In the genomic region with DNA sequence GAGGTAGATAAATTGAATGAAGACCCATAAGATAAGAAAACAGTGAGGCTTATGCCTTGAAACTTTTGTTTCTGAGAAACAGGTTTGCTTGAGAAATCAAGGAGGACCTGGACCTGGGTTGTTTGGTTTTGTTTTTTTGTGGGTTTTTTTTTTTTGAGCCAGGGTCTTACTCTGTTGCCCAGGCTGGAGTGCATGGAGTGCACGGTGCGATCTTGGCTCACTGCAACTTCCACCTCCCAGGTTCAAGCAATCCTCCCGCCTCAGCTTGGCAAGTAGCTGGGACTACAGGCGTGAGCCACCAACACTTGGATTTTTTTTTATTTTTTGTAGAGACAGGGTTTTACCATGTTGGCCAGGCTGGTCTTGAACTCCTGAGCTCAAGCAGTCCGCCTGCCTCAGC, we compare ENCODE assay signal across 15 cellular contexts. TPM values are rescaled to one million over a fixed set of nuclear protein-coding genes. Genes with fewer than 3 reads are reported as not detected.
DNase-seq lines count a peak whose midpoint lies in the region; ATAC-seq, FAIRE-seq and TF ChIP-seq lines count a peak whose summit lies in the region.
"Had no signal": no experiment of that assay in that cellular context is flagged by ENCODE, and none has a peak within 500 bp of the region (broad histone marks: within the 10 kb centered on the region; RNA-seq: fewer than 3 reads in every experiment).

No MANE protein-coding gene starts in this region.

- POLR2A ChIA-PET in GM12878 (lab: Charles Lee): interaction anchor here (1.2 to 1.4 kb wide), 2 partner anchors 9 to 26 kb away, joined by 3 read pairs; no protein-coding TSS in a partner anchor

- TF ChIP-seq POLR2A in GM12878 (IDR thresholded peaks at IDR 0.05; ENCODE audit: low read depth, low read length) (no peak), tibial nerve (IDR thresholded peaks at IDR 0.05) (no peak), H54 (IDR thresholded peaks at IDR 0.05; ENCODE audit: low read depth, low read length) (no peak)

- SMC1A ChIA-PET in GM12878 (lab: Charles Lee; ENCODE audit: uncharacterized antibody, unreplicated experiment): interaction anchor here (1.5 to 19.2 kb wide), 5 partner anchors 11 to 84 kb away, joined by 5 to 492 read pairs (median 17); a partner anchor contains a TSS

- ATAC-seq in GM12878 (no peak), HG02938 (IDR thresholded peaks at IDR 0.05; ENCODE audit: unreplicated experiment) (no peak)
- ATAC-seq: gastroesophageal sphincter had no signal

- no peak overlapping the region for H2AFZ ChIP-seq in GM12878 (ENCODE audit: control insufficient read depth, low read depth, low read length)

- H3K27ac ChIP-seq in cardiac muscle cell: peak overlapping the region; percentile 76
- H3K27ac ChIP-seq in GM12878 (ENCODE audit: control insufficient read depth, insufficient read depth): peak overlapping the region; percentile 85; the same call in 1 of the 2 replicates
- peak overlapping the region; percentile 80 to 82 for H3K27ac ChIP-seq in mucosa of rectum (ENCODE audit: low read depth in 2 of 2, low read length in 2 of 2)
- H3K27ac ChIP-seq in tibial nerve: peak overlapping the region in 3 of 4 donors; percentile 74 to 79 (median 77)

- no peaks in the 10 kb centered on the region for H4K20me1 ChIP-seq in GM12878 (ENCODE audit: control insufficient read depth, insufficient read depth)

- CTCF ChIA-PET in GM12878 (lab: Yijun Ruan, JAX): interaction anchor here (1.1 to 17.0 kb wide), 4 partner anchors 8 to 82 kb away, joined by 3 to 462 read pairs (median 8); a partner anchor contains a TSS

- in situ Hi-C loops in GM12878 (cut with MboI): no loop called here

- WGBS in GM12878 (ENCODE audit: insufficient coverage, insufficient replicate concordance, low lambda C conversion rate, missing lambda C conversion rate): 82% methylated on average over 4 of the region's 5 CpGs
- WGBS in tibial nerve, 2 donors: 89 to 90% methylated on average over 5 of the region's 5 CpGs

- H3K9ac ChIP-seq in GM12878 (ENCODE audit: control insufficient read depth, insufficient read depth, low read length): no peak overlapping the region
- H3K9ac ChIP-seq in mucosa of rectum (ENCODE audit: low read depth in 1 of 2, low read length in 2 of 2): no peak overlapping the region

- DNase-seq in cardiac muscle cell (ENCODE audit: low read depth in 1 of 2, low spot score in 1 of 2) (no peak), cardiac septum (ENCODE audit: low spot score) (no peak), GM12878 (ENCODE audit: low read depth, low spot score) (no peak), tibial nerve (ENCODE audit: low spot score in 2 of 2) (no peak), H54 (ENCODE audit: insufficient read length, low spot score) (no peak), D721Med (ENCODE audit: insufficient read length, low spot score) (no peak)
- DNase-seq: activated CD4-positive, CD25-positive, alpha-beta regulatory T cell; activated T-cell treated with anti-CD3 and anti-CD28 coated beads for 4 hours; midbrain; NCI-H187 treated with DMSO at 0.1 percent for 48 hours; NCI-H526; SW 1271 had no signal

- TF ChIP-seq RAD21 in GM12878 (IDR thresholded peaks at IDR 0.05; ENCODE audit: insufficient read depth, low read depth, low read length): no peak

- intact Hi-C loops in cardiac septum (cut with DNase I) (no loop called here), GM12878 (cut with micrococcal nuclease; ENCODE audit: unreplicated experiment) (no loop called here)

- no peak for TF ChIP-seq EP300 in GM12878 (IDR thresholded peaks at IDR 0.05; ENCODE audit: borderline replicate concordance in 1 of 2, control insufficient read depth in 1 of 2, low read depth in 2 of 2, low read length in 2 of 2)
- no peak for TF ChIP-seq EP300 in tibial nerve (IDR thresholded peaks at IDR 0.05)

- no peaks in the 10 kb centered on the region for H3K27me3 ChIP-seq in cardiac muscle cell
- H3K27me3 ChIP-seq in GM12878 (replicated peaks in 1 of 2; ENCODE audit: control insufficient read depth in 2 of 2, insufficient read depth in 2 of 2, low read length in 1 of 2): no peaks in the 10 kb centered on the region
- H3K27me3 ChIP-seq in mucosa of rectum (ENCODE audit: control insufficient read depth in 2 of 2, insufficient read depth in 2 of 2, low read length in 2 of 2): no peaks in the 10 kb centered on the region
- H3K27me3 ChIP-seq in tibial nerve: no peaks in the 10 kb centered on the region
- H3K27me3 ChIP-seq: gastroesophageal sphincter had no signal

- RAD21 ChIA-PET in GM12878 (lab: Charles Lee; ENCODE audit: unreplicated experiment): interaction anchor here (0.7 to 3.2 kb wide), 7 partner anchors 10 to 161 kb away, joined by 3 to 14 read pairs (median 8); no protein-coding TSS in a partner anchor

- no peak overlapping the region for H3K4me2 ChIP-seq in GM12878 (ENCODE audit: control insufficient read depth, insufficient read depth)

- no peak for FAIRE-seq in GM12878 (lab: Jason Lieb, UNC)
- FAIRE-seq in H54 (lab: Jason Lieb, UNC): no peak
- FAIRE-seq in D721Med (lab: Jason Lieb, UNC): no peak

- no peak for TF ChIP-seq CTCF in cardiac muscle cell (IDR thresholded peaks at IDR 0.05; ENCODE audit: low read depth, low read length)
- TF ChIP-seq CTCF in GM12878 (IDR thresholded peaks at IDR 0.05 in 2 of 3, conservative IDR thresholded peaks at IDR 0.05 in 1 of 3; ENCODE audit: control insufficient read depth in 2 of 3, extremely low read depth in 1 of 3, insufficient read depth in 1 of 3, low read depth in 3 of 3, low read length in 3 of 3): no peak
- no peak for TF ChIP-seq CTCF in tibial nerve (IDR thresholded peaks at IDR 0.05)
- TF ChIP-seq CTCF in D721Med (IDR thresholded peaks at IDR 0.05; ENCODE audit: insufficient read depth, missing control alignments): no peak

- no peaks in the 10 kb centered on the region for H3K36me3 ChIP-seq in cardiac muscle cell
- H3K36me3 ChIP-seq in GM12878 (ENCODE audit: control insufficient read depth in 2 of 2, insufficient read depth in 2 of 2, low read length in 1 of 2): no peaks in the 10 kb centered on the region
- H3K36me3 ChIP-seq in mucosa of rectum (ENCODE audit: control insufficient read depth in 2 of 2, insufficient read depth in 2 of 2, low read length in 2 of 2): no peaks in the 10 kb centered on the region
- no peaks in the 10 kb centered on the region for H3K36me3 ChIP-seq in tibial nerve
- H3K36me3 ChIP-seq: gastroesophageal sphincter had no signal

- H3K4me3 ChIP-seq in cardiac muscle cell (no peak overlapping the region), GM12878 (no peak overlapping the region), mucosa of rectum (ENCODE audit: low read length in 2 of 2) (no peak overlapping the region), tibial nerve (no peak overlapping the region)
- H3K4me3 ChIP-seq: gastroesophageal sphincter had no signal

- no peaks in the 10 kb centered on the region for H3K79me2 ChIP-seq in GM12878 (ENCODE audit: control insufficient read depth, insufficient read depth, low read length)

- H3K4me1 ChIP-seq in cardiac muscle cell (ENCODE audit: low read depth) (peaks cover 14% of the 10 kb centered on the region), GM12878 (ENCODE audit: control insufficient read depth, insufficient read depth, low read length) (peaks cover 14% of the 10 kb centered on the region), mucosa of rectum (ENCODE audit: control insufficient read depth in 2 of 2, insufficient read depth in 2 of 2, low read length in 2 of 2) (peaks cover 16 to 19% of the 10 kb centered on the region in 2 donors), tibial nerve (peaks cover 0 to 14% (median 5%) of the 10 kb centered on the region in 4 donors)

- no peaks in the 10 kb centered on the region for H3K9me3 ChIP-seq in cardiac muscle cell (ENCODE audit: low read depth)
- H3K9me3 ChIP-seq in GM12878 (replicated peaks; ENCODE audit: control insufficient read depth, insufficient read depth, low read length): no peaks in the 10 kb centered on the region
- no peaks in the 10 kb centered on the region for H3K9me3 ChIP-seq in mucosa of rectum (ENCODE audit: control insufficient read depth in 2 of 2, low read length in 2 of 2)
- no peaks in the 10 kb centered on the region for H3K9me3 ChIP-seq in tibial nerve
- H3K9me3 ChIP-seq: gastroesophageal sphincter had no signal

- no TSS peak for BruUV-seq in GM12878 (replicated peaks; lab: Mats Ljungman, UMichigan)

RNA-seq across cellular contexts. Expression of a gene that starts 9.0 kb away (rescaled TPM):
- 15.3 and 21.7 TPM in 2 replicates for total RNA-seq in cardiac muscle cell
- polyA plus RNA-seq in cardiac muscle cell: 16.3 and 24.8 TPM in 2 replicates
- 55.0 TPM for total RNA-seq in cardiac septum
- 97.8 and 98.0 TPM in 2 replicates for total RNA-seq in GM12878 (2013; cell fraction: nucleolus; rRNA removed)
- 8.3 and 9.1 TPM in 2 replicates for total RNA-seq in GM12878 (2014; rRNA removed)
- total RNA-seq in GM12878 (2014; rRNA removed; fragmentation: Illumina TruSeq; extraction: Trizol): 13.4 and 13.9 TPM in 2 replicates
- 31.0 and 31.4 TPM in 2 replicates for total RNA-seq in GM12878 (2021)
- 16.5 TPM for polyA plus RNA-seq in GM12878 (2011; ENCODE audit: low read depth)
- 69.6 and 89.2 TPM in 2 replicates for polyA plus RNA-seq in GM12878 (2011; rRNA removed)
- 26.8 and 32.6 TPM in 2 replicates for polyA plus RNA-seq in GM12878 (2011; cell fraction: cytosol; rRNA removed)
- 36.0 and 57.5 TPM in 2 replicates for polyA plus RNA-seq in GM12878 (2011; cell fraction: nucleus; rRNA removed)
- polyA plus RNA-seq in GM12878 (2012): 24.9 and 34.0 TPM in 2 replicates
- polyA plus RNA-seq in GM12878 (2014; fragmentation: Illumina TruSeq; extraction: Trizol): 29.8 and 37.9 TPM in 2 replicates
- 1 to 10 TPM; 5.0 to 8.9 TPM for polyA plus RNA-seq in GM12878 (2014; fragmentation: Nextera tagmentation; extraction: Ambion mirVana)
- 24.8 and 25.9 TPM in 2 replicates for polyA plus RNA-seq in GM12878 (2014; rRNA removed)
- polyA plus RNA-seq in GM12878 (2016; fragmentation: Nextera tagmentation; extraction: Ambion mirVana): 10 to 100 TPM in 1 of 2 experiments, 1 to 10 TPM in 1; 4.0 to 11.3 TPM
- 80.9 and 102 TPM in 2 replicates for polyA minus RNA-seq in GM12878 (2011; rRNA and poly(A)+ RNA removed)
- polyA minus RNA-seq in GM12878 (2011; cell fraction: cytosol; rRNA and poly(A)+ RNA removed): 29.1 and 29.5 TPM in 2 replicates
- 34.9 and 43.1 TPM in 2 replicates for polyA minus RNA-seq in GM12878 (2011; cell fraction: nucleus; rRNA and poly(A)+ RNA removed)
- total RNA-seq in tibial nerve: 10 to 100 TPM; 21.6 to 23.6 (median 23.1) TPM

RNA-seq across cellular contexts. Expression of a gene that starts 21.9 kb away (rescaled TPM):
- 35.1 and 54.1 TPM in 2 replicates for total RNA-seq in cardiac muscle cell
- 49.1 and 70.3 TPM in 2 replicates for polyA plus RNA-seq in cardiac muscle cell
- total RNA-seq in cardiac septum: 20.7 TPM
- 34.3 and 34.6 TPM in 2 replicates for total RNA-seq in GM12878 (2013; cell fraction: nucleolus; rRNA removed)
- total RNA-seq in GM12878 (2014; rRNA removed): 15.3 and 15.6 TPM in 2 replicates
- total RNA-seq in GM12878 (2014; rRNA removed; fragmentation: Illumina TruSeq; extraction: Trizol): 15.3 and 16.6 TPM in 2 replicates
- 11.5 and 13.8 TPM in 2 replicates for total RNA-seq in GM12878 (2021)
- polyA plus RNA-seq in GM12878 (2011; ENCODE audit: low read depth): 27.3 TPM
- polyA plus RNA-seq in GM12878 (2011; rRNA removed): 16.7 and 18.6 TPM in 2 replicates
- 5.9 and 7.3 TPM in 2 replicates for polyA plus RNA-seq in GM12878 (2011; cell fraction: cytosol; rRNA removed)
- 19.5 and 23.1 TPM in 2 replicates for polyA plus RNA-seq in GM12878 (2011; cell fraction: nucleus; rRNA removed)
- 12.8 and 15.4 TPM in 2 replicates for polyA plus RNA-seq in GM12878 (2012)
- polyA plus RNA-seq in GM12878 (2014; fragmentation: Illumina TruSeq; extraction: Trizol): 12.9 and 21.2 TPM in 2 replicates
- 10 to 100 TPM in 1 of 2 experiments, 1 to 10 TPM in 1; 8.8 to 10.2 TPM for polyA plus RNA-seq in GM12878 (2014; fragmentation: Nextera tagmentation; extraction: Ambion mirVana)
- polyA plus RNA-seq in GM12878 (2014; rRNA removed): 15.4 and 20.3 TPM in 2 replicates
- polyA plus RNA-seq in GM12878 (2016; fragmentation: Nextera tagmentation; extraction: Ambion mirVana): 10 to 100 TPM; 16.7 to 23.5 TPM
- 7.3 and 14.8 TPM in 2 replicates for polyA minus RNA-seq in GM12878 (2011; rRNA and poly(A)+ RNA removed)
- polyA minus RNA-seq in GM12878 (2011; cell fraction: cytosol; rRNA and poly(A)+ RNA removed): 2.4 and 3.9 TPM in 2 replicates
- 9.6 and 11.4 TPM in 2 replicates for polyA minus RNA-seq in GM12878 (2011; cell fraction: nucleus; rRNA and poly(A)+ RNA removed)
- total RNA-seq in tibial nerve: 10 to 100 TPM; 45.0 to 71.2 (median 64.5) TPM
